ENCODE assay signal across 1 cellular context in the genomic region with DNA sequence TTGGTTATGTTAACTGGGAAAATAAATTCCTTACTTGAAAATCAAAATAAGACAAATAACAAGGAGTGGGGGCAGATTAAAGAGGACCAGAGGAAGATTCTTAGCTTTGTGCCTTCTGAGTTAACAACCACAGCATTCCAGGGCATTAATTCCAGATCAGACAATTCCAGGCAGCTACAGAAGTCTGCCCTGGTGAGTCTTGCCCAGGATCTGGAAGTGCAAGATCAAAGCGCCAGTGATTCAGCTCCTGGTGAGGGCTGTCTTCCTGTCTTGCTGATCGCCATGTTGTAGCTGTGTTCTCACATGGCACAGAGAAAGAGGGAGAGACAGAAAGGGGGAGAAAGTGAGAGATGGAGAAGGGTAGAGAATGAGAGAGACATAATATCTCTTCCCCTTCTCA.
TF ChIP-seq lines count a peak whose summit lies in the region.

No MANE protein-coding gene starts in this region.

TF ChIP-seq in HEK293T, 16 proteins besides CTCF, POLR2A, EP300 and RAD21 (continued from another document):
- TF ChIP-seq LEF1 (IDR thresholded peaks at IDR 0.05; ENCODE audit: borderline replicate concordance) (no peak), SP1 (IDR thresholded peaks at IDR 0.05) (no peak), FOXA1 (IDR thresholded peaks at IDR 0.05) (no peak), ELF4 (IDR thresholded peaks at IDR 0.05) (no peak), ARNT (IDR thresholded peaks at IDR 0.05) (no peak), CTBP1 (IDR thresholded peaks at IDR 0.05; ENCODE audit: borderline replicate concordance) (no peak), ZNF384 (IDR thresholded peaks at IDR 0.05) (no peak), NFRKB (IDR thresholded peaks at IDR 0.05) (no peak), PKNOX1 (IDR thresholded peaks at IDR 0.05) (no peak), FOXM1 (IDR thresholded peaks at IDR 0.05; ENCODE audit: borderline replicate concordance) (no peak), BHLHE40 (IDR thresholded peaks at IDR 0.05; ENCODE audit: borderline replicate concordance) (no peak)
TF ChIP-seq in HEK293T: peak in this region for 0.
